In the genomic region with DNA sequence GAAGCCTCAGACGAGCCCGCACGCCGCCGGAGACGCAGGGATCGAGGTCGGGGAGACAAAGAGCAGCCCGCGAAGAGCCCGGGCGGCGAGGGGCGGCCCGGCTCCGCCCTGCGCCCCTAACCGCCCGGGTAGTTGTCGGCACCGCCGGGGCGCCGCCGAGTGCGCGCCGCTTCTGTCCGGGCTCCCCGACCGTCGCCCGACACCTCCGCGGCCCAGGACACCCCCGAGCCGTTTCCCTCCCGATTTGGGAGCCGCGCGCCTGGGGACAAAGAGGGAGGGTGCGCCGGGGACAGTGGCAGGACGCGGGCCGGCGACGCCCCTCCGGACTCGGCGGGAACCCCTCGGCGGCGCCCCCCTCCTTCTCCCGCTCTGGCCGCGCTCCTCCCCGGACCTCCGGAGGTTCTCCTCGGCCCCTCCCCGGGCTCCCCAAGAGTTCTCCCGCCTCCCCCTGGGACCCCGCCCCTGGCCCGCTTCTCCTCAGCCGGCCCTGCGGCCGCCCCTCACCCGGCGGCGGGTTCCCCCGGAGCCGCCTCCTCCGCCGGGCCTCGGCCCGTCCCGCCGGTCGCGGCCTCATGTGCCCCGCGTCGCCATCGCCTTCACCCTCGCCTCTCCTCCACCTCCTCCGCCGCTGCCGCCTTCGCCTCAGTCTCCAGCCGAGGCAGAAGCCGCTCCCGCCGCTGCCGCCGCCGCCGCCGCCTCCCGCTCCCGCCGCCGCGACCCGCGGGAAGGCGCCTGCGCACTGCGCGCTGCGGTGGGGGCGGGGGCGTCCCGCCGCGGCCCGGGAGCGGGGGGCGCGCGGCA, we compare ENCODE assay signal across 8 cellular contexts. TPM values are rescaled to one million over a fixed set of nuclear protein-coding genes. Genes with fewer than 3 reads are reported as not detected.
DNase-seq lines count a peak whose midpoint lies in the region; ATAC-seq and TF ChIP-seq lines count a peak whose summit lies in the region.

A gene (minus strand): TSS at position 730 of the 801 bp plus-strand sequence. CDS start 24,470 bp downstream, outside the sequence.

- TF ChIP-seq POLR2A in vagina (IDR thresholded peaks at IDR 0.05), result peak in 1 of 2 donors; percentile 29

- H3K9me3 ChIP-seq in esophagus (ENCODE audit: control insufficient read depth in 2 of 2, insufficient read depth in 1 of 2, low read depth in 1 of 2, low read length in 1 of 2) (no peaks in the 10 kb centered on the region), muscle layer of duodenum (ENCODE audit: control insufficient read depth in 1 of 2, low read length in 2 of 2) (no peaks in the 10 kb centered on the region), vagina (no peaks in the 10 kb centered on the region)

- no peaks in the 10 kb centered on the region for H3K36me3 ChIP-seq in esophagus (ENCODE audit: control insufficient read depth in 2 of 2, insufficient read depth in 2 of 2, low read length in 1 of 2)
- no peaks in the 10 kb centered on the region for H3K36me3 ChIP-seq in muscle layer of duodenum (ENCODE audit: control insufficient read depth in 1 of 2, insufficient read depth in 2 of 2, low read length in 2 of 2)
- H3K36me3 ChIP-seq in vagina, result no peaks in the 10 kb centered on the region

- ATAC-seq in HG02759 (IDR thresholded peaks at IDR 0.05; ENCODE audit: unreplicated experiment) (no peak), GM21367 (IDR thresholded peaks at IDR 0.05; ENCODE audit: unreplicated experiment) (no peak)

- H3K27me3 ChIP-seq in esophagus (ENCODE audit: control insufficient read depth in 1 of 2, insufficient read depth in 2 of 2, low read length in 2 of 2), result peaks cover 4 to 8% of the 10 kb centered on the region in 2 donors
- peaks cover 37% of the 10 kb centered on the region for H3K27me3 ChIP-seq in muscle layer of duodenum (ENCODE audit: low read depth, low read length)
- H3K27me3 ChIP-seq in vagina, result no peaks in the 10 kb centered on the region

- 0 to 1% methylated on average over 56 to 120 of the region's 120 CpGs for WGBS in esophagus, 2 donors

- peaks cover 0 to 3% of the 10 kb centered on the region in 2 donors for H3K4me1 ChIP-seq in esophagus (ENCODE audit: control insufficient read depth in 2 of 2, insufficient read depth in 2 of 2, low read length in 1 of 2)
- H3K4me1 ChIP-seq in muscle layer of duodenum (ENCODE audit: control insufficient read depth in 1 of 2, insufficient read depth in 2 of 2, low read length in 2 of 2), result no peaks in the 10 kb centered on the region
- peaks cover 12% of the 10 kb centered on the region for H3K4me1 ChIP-seq in vagina

- DNase-seq in HK-2 (ENCODE audit: unreplicated experiment) (peak; percentile 64), vagina (ENCODE audit: extremely low spot score in 2 of 2) (no peak)
- peak; percentile 39 for DNase-seq in activated CD4-positive, CD25-positive, alpha-beta regulatory T cell treated with anti-CD3 and anti-CD28 coated beads, Interleukin-2, amount 50 U/mL, for 72 hours

- peak within 1 kb of the TSS; percentile 51 to 57 for H3K4me3 ChIP-seq in esophagus (ENCODE audit: low read depth in 1 of 2, low read length in 2 of 2)
- peak within 1 kb of the TSS; percentile 60 to 68 for H3K4me3 ChIP-seq in muscle layer of duodenum (ENCODE audit: low read depth in 1 of 2, low read length in 2 of 2)
- H3K4me3 ChIP-seq in vagina, result peak within 1 kb of the TSS; percentile 55 to 62

- intact Hi-C loops in vagina (cut with DNase I), result no loop called here

- no peak for TF ChIP-seq CTCF in C4-2B (conservative IDR thresholded peaks at IDR 0.05)
- TF ChIP-seq CTCF in vagina (IDR thresholded peaks at IDR 0.05), result no peak

- H3K27ac ChIP-seq in C4-2B, result peak within 1 kb of the TSS; percentile 20
- H3K27ac ChIP-seq in esophagus (ENCODE audit: low read depth in 2 of 2, low read length in 1 of 2), result peak within 1 kb of the TSS; percentile 80 to 84
- H3K27ac ChIP-seq in muscle layer of duodenum (ENCODE audit: low read length), result peak within 1 kb of the TSS; percentile 79
- H3K27ac ChIP-seq in vagina, result peak within 1 kb of the TSS; percentile 76

RNA-seq across cellular contexts. Expression of the gene that starts here (rescaled TPM):
- polyA plus RNA-seq in esophagus, result 1 to 10 TPM in 1 of 2 donors, under 1 TPM in 1; 0.83 to 1.2 TPM
- total RNA-seq in vagina, result 10.1 TPM

Comparison
In these comparisons a context has a peak if more than half of its experiments do, and no peak if none do; other contexts are left out.
1. H3K27ac ChIP-seq: peak in every context shown above with its lines; median percentile 82 in esophagus; 79 in muscle layer of duodenum; 76 in vagina; 20 in C4-2B.
2. DNase-seq: peak in HK-2 (single experiment) and activated CD4-positive, CD25-positive, alpha-beta regulatory T cell treated with anti-CD3 and anti-CD28 coated beads, Interleukin-2, amount 50 U/mL, for 72 hours (single experiment); none in vagina (0 of 2).
3. Peak in every context shown above with its lines, with median percentiles within 50 percentile points of each other: H3K4me3 ChIP-seq.